In genomic region chr7:92246363-92247101, GRCh38 we compare ENCODE assay signal across 8 cellular contexts. TPM values are rescaled to one million over a fixed set of nuclear protein-coding genes. Genes with fewer than 3 reads are reported as not detected.
A peak's percentile ranks its signal among the peaks of the same experiment; 100 is the strongest.
DNase-seq lines count a peak whose midpoint lies in the region; ATAC-seq and TF ChIP-seq lines count a peak whose summit lies in the region.

No MANE protein-coding gene starts in this region.

- H3K4me2 ChIP-seq in neural progenitor cell, result peak overlapping the region; percentile 90

- DNase-seq in AG08395 (ENCODE audit: low spot score) (peak; percentile 44), NCI-H1694 treated with DMSO at 0.1 percent for 48 hours (lab: John Stamatoyannopoulos, UW) (peak; percentile 32), foreskin keratinocyte (peak in 1 of 2 donors; percentile 38), neural progenitor cell (ENCODE audit: low spot score) (peak; percentile 1), iPS-NIHi11 (ENCODE audit: low spot score) (no peak)
- DNase-seq in activated T-cell treated with anti-CD3 and anti-CD28 coated beads, Interleukin-2, amount 50 U/mL, for 72 hours, result peak; percentile 7 to 14

- H3K36me3 Mint-ChIP-seq in activated T-cell treated with anti-CD3 and anti-CD28 coated beads, Interleukin-2, amount 50 U/mL, for 72 hours (ENCODE audit: insufficient read depth in 2 of 2), result peaks cover 4 to 5% of the 10 kb centered on the region in 2 donors
- peaks cover 1% of the 10 kb centered on the region for H3K36me3 Mint-ChIP-seq in neural progenitor cell

- H3K4me3 Mint-ChIP-seq in activated T-cell treated with anti-CD3 and anti-CD28 coated beads, Interleukin-2, amount 50 U/mL, for 72 hours, result peak overlapping the region; percentile 90 to 94
- peak overlapping the region; percentile 95 for H3K4me3 Mint-ChIP-seq in neural progenitor cell

- H3K27ac Mint-ChIP-seq in activated T-cell treated with anti-CD3 and anti-CD28 coated beads, Interleukin-2, amount 50 U/mL, for 72 hours, result peak overlapping the region; percentile 82
- peak overlapping the region; percentile 74 for H3K27ac Mint-ChIP-seq in neural progenitor cell

- H3K36me3 ChIP-seq in neural progenitor cell, result peaks cover 8% of the 10 kb centered on the region

- peak overlapping the region; percentile 83 for H3K27ac ChIP-seq in foreskin keratinocyte
- peak overlapping the region; percentile 95 for H3K27ac ChIP-seq in neural progenitor cell

- no peaks in the 10 kb centered on the region for H3K9me3 Mint-ChIP-seq in activated T-cell treated with anti-CD3 and anti-CD28 coated beads, Interleukin-2, amount 50 U/mL, for 72 hours
- no peaks in the 10 kb centered on the region for H3K9me3 Mint-ChIP-seq in neural progenitor cell

- H3K79me2 ChIP-seq in neural progenitor cell (ENCODE audit: low read depth), result peaks cover 89% of the 10 kb centered on the region

- peak overlapping the region; percentile 82 for H3K9ac ChIP-seq in neural progenitor cell

- peak; percentile 36 for ATAC-seq in GM18502 (IDR thresholded peaks at IDR 0.05; ENCODE audit: poor library complexity, unreplicated experiment)
- peak; percentile 29 for ATAC-seq in HG02852 (IDR thresholded peaks at IDR 0.05; ENCODE audit: unreplicated experiment)
- peak; percentile 34 to 36 for ATAC-seq in activated T-cell treated with anti-CD3 and anti-CD28 coated beads, Interleukin-2, amount 50 U/mL, for 72 hours (replicated peaks in 1 of 2)
- peak; percentile 31 for ATAC-seq in foreskin keratinocyte

- peaks cover 52% of the 10 kb centered on the region for H3K4me1 Mint-ChIP-seq in activated T-cell treated with anti-CD3 and anti-CD28 coated beads, Interleukin-2, amount 50 U/mL, for 72 hours (ENCODE audit: low read depth)
- H3K4me1 Mint-ChIP-seq in neural progenitor cell, result peaks cover 32% of the 10 kb centered on the region

- no peaks in the 10 kb centered on the region for H3K27me3 Mint-ChIP-seq in activated T-cell treated with anti-CD3 and anti-CD28 coated beads, Interleukin-2, amount 50 U/mL, for 72 hours (ENCODE audit: low read depth)
- no peaks in the 10 kb centered on the region for H3K27me3 Mint-ChIP-seq in neural progenitor cell (ENCODE audit: insufficient read depth, low read depth)

- H3K27me3 ChIP-seq in foreskin keratinocyte (no peaks in the 10 kb centered on the region), neural progenitor cell (no peaks in the 10 kb centered on the region)

- no peak for TF ChIP-seq CTCF in foreskin keratinocyte (conservative IDR thresholded peaks at IDR 0.05)
- TF ChIP-seq CTCF in neural progenitor cell (IDR thresholded peaks at IDR 0.05), result no peak

- peak overlapping the region; percentile 92 for H2AFZ ChIP-seq in neural progenitor cell (replicated peaks)

- no peaks in the 10 kb centered on the region for H3K9me3 ChIP-seq in neural progenitor cell (ENCODE audit: low read depth)

- peaks cover 32% of the 10 kb centered on the region for H3K4me1 ChIP-seq in foreskin keratinocyte
- peaks cover 26% of the 10 kb centered on the region for H3K4me1 ChIP-seq in neural progenitor cell

- H4K20me1 ChIP-seq in neural progenitor cell (ENCODE audit: low read depth), result peaks cover 13% of the 10 kb centered on the region

- H3K4me3 ChIP-seq in neural progenitor cell, result peak overlapping the region; percentile 85

- peaks cover 23% of the 10 kb centered on the region for H3F3A ChIP-seq in neural progenitor cell (ENCODE audit: low read depth)

RNA-seq across cellular contexts. Expression of gene ANKIB1, which starts 0.8 kb away (rescaled TPM):
- 10 to 100 TPM; 48.8 to 57.1 TPM for total RNA-seq in activated T-cell treated with anti-CD3 and anti-CD28 coated beads, Interleukin-2, amount 50 U/mL, for 72 hours
- 34.7 and 35.5 TPM in 2 replicates for total RNA-seq in foreskin keratinocyte
- 6.1 and 6.4 TPM in 2 replicates for polyA plus RNA-seq in foreskin keratinocyte
- 37.7 and 52.1 TPM in 2 replicates for total RNA-seq in neural progenitor cell (ENCODE audit: low replicate concordance)

RNA-seq across cellular contexts. Expression of gene KRIT1, which starts 0.8 kb away (rescaled TPM):
- 10 to 100 TPM; 35.4 to 44.8 TPM for total RNA-seq in activated T-cell treated with anti-CD3 and anti-CD28 coated beads, Interleukin-2, amount 50 U/mL, for 72 hours
- total RNA-seq in foreskin keratinocyte (27.0 and 30.3 TPM in 2 replicates), neural progenitor cell (ENCODE audit: low replicate concordance) (46.7 and 59.4 TPM in 2 replicates)
- 7.6 and 8.5 TPM in 2 replicates for polyA plus RNA-seq in foreskin keratinocyte
